In the genomic region with DNA sequence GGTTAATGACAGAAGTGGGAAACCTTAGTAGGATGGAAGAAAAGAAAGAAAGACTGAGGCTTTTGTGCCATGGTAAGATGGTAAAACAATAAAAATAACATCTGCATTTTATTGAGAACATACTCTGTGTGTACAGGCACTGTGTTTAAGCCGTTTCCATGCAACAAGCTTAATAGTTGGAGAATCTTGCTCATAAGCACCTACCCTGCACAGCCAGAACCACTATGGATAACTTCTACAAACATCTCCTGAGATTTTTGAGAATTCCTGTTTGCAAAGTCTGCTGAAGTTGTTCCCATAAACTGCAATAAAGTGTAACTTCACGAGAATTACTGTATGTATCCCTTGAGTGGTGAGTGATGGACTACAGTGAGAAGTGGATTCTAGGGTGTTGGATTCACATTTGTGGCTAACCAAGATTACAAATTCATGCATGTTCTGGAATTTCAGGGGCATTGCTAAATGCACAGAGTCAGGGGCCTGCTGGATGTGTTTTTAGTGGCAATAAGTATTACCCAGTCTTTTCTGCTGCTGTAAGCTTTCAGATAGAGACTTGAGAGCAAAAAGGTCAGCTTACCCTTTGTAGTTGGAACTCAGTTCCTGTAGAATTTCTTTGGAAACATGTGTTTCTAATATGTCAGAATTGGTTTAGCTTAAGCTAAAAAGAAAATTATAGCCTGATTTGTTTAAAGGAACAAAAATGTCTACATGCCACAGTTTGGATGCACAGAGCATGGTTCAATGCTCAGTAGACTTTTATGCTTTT, we compare ENCODE assay signal across 27 cellular contexts.
DNase-seq lines count a peak whose midpoint lies in the region; ATAC-seq, FAIRE-seq and TF ChIP-seq lines count a peak whose summit lies in the region.
"Had no signal": no experiment of that assay in that cellular context is flagged by ENCODE, and none has a peak within 500 bp of the region (broad histone marks: within the 10 kb centered on the region; RNA-seq: fewer than 3 reads in every experiment).

No MANE protein-coding gene starts in this region.

- DNase-seq in D721Med (ENCODE audit: insufficient read length, low spot score) (no peak), HFFc6 (no peak), fibroblast of gingiva (ENCODE audit: low read depth) (peak; percentile 38), psoas muscle (no peak), EL (no peak)
- DNase-seq: activated B cell treated with CpG ODN at 0.5 μM for 24 hours; activated CD4-positive, alpha-beta T cell treated with anti-CD3 and anti-CD28 coated beads, Interleukin-2, amount 50 U/mL, for 4 hours; aorta; caudate nucleus; endodermal cell; H9; head of caudate nucleus; kidney glomerular epithelial cell; mammary epithelial cell; NCI-H1105 treated with DMSO at 0.1 percent for 48 hours; NCI-H2081; NCI-H345; NCI-H774; nucleus accumbens; small intestine; stimulated activated CD4-positive, alpha-beta T cell treated with anti-CD3 and anti-CD28 coated beads, Interleukin-2, amount 100 ng/mL, for 24 hours; T-helper 9 cell had no signal

- FAIRE-seq in D721Med (lab: Jason Lieb, UNC): peak; percentile 71
- FAIRE-seq: HepG2, small intestine had no signal

- no peaks in the 10 kb centered on the region for H3K27me3 Mint-ChIP-seq in HFFc6 (ENCODE audit: insufficient read depth)
- H3K27me3 Mint-ChIP-seq: activated B cell treated with CpG ODN at 0.5 μM for 24 hours; activated naive CD4-positive, alpha-beta T cell treated with anti-CD3 and anti-CD28 coated beads, Interleukin-2, amount 50 U/mL, for 24 hours had no signal

- peak overlapping the region; percentile 90 for H3K27ac ChIP-seq in psoas muscle

- H3K4me1 ChIP-seq in psoas muscle: peaks cover 68% of the 10 kb centered on the region

- H3K36me3 Mint-ChIP-seq in HFFc6 (ENCODE audit: low read depth): 0 out of 2 replicates have a peak, but pooled peaks cover 4% of the 10 kb centered on the region

- intact Hi-C loops in psoas muscle (cut with DNase I): no loop called here

- 60 to 76% (median 66%) methylated on average over 2 of the region's 2 CpGs for WGBS in psoas muscle, 3 donors

- H3K36me3 ChIP-seq in psoas muscle (ENCODE audit: insufficient read depth in 1 of 2, low read depth in 1 of 2): no peaks in the 10 kb centered on the region

- H3K4me3 ChIP-seq in psoas muscle: no peak overlapping the region

- no peak for ATAC-seq in psoas muscle
- ATAC-seq in GM19351 (IDR thresholded peaks at IDR 0.05; ENCODE audit: unreplicated experiment): no peak
- no peak for ATAC-seq in HG03457 (IDR thresholded peaks at IDR 0.05; ENCODE audit: unreplicated experiment)
- ATAC-seq: HepG2 had no signal

- peak overlapping the region; percentile 7; the same call in 1 of the 2 replicates for H3K27ac Mint-ChIP-seq in HFFc6
- H3K27ac Mint-ChIP-seq: activated B cell treated with CpG ODN at 0.5 μM for 24 hours, endodermal cell, H9 had no signal

- no peaks in the 10 kb centered on the region for H3K27me3 ChIP-seq in psoas muscle (ENCODE audit: insufficient read depth in 3 of 3, low read length in 2 of 3)

- peaks cover 16% of the 10 kb centered on the region for H3K4me1 Mint-ChIP-seq in HFFc6 (ENCODE audit: low read depth)

- no peak overlapping the region for H3K4me3 Mint-ChIP-seq in HFFc6
- H3K4me3 Mint-ChIP-seq: activated B cell treated with CpG ODN at 0.5 μM for 24 hours; activated naive CD4-positive, alpha-beta T cell treated with anti-CD3 and anti-CD28 coated beads, Interleukin-2, amount 50 U/mL, for 24 hours; CD14-positive monocyte; endodermal cell; H9 had no signal

- TF ChIP-seq CTCF in D721Med (IDR thresholded peaks at IDR 0.05; ENCODE audit: insufficient read depth, missing control alignments): no peak
- TF ChIP-seq CTCF in HFFc6 (IDR thresholded peaks at IDR 0.05): no peak
- TF ChIP-seq CTCF in psoas muscle (IDR thresholded peaks at IDR 0.05): no peak

- no peaks in the 10 kb centered on the region for H3K9me3 ChIP-seq in psoas muscle

- H3K9me3 Mint-ChIP-seq in HFFc6: no peaks in the 10 kb centered on the region
- H3K9me3 Mint-ChIP-seq: activated B cell treated with CpG ODN at 0.5 μM for 24 hours; activated naive CD4-positive, alpha-beta T cell treated with anti-CD3 and anti-CD28 coated beads, Interleukin-2, amount 50 U/mL, for 24 hours; endodermal cell; H9 had no signal
